In the genomic region with DNA sequence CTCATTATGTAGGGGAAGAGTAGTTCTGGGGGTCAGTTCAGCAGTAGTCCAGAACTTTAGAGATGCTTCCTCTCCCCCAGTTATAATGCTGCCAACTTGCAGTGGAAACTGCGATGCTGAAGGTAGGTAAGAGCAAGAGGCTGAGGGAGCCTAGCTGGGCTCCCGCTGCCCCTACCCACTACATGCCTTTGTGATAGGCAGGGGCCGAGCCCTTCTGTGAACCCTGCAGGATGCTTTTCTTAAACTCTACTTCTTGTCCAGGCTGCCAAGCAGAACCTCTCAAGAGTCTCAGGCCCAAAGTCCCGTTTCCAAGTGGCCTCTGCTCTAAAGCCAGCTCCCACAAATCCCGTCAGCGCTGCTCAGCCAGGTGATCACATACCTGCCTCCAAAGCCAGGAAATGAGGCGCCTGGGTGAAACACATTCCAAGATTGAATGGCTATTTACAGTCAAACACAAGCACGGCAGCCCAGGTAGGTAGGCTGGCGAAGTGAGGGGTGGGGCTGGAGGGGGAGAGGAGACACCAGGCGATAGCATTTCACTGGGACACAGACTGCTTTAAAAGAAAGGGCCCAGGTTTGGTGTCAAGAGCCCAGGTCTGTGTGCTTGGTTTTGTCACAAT, we compare ENCODE assay signal across 1 cellular context.
TF ChIP-seq lines count a peak whose summit lies in the region.

No MANE protein-coding gene starts in this region.

TF ChIP-seq in K562, 482 proteins besides CTCF, POLR2A, EP300 and RAD21 (continued from another document):
- no peak for TF ChIP-seq ZNF263 (CRISPR knock-in tag; IDR thresholded peaks at IDR 0.05; ENCODE audit: borderline replicate concordance)
- TF ChIP-seq, protein P1, sequence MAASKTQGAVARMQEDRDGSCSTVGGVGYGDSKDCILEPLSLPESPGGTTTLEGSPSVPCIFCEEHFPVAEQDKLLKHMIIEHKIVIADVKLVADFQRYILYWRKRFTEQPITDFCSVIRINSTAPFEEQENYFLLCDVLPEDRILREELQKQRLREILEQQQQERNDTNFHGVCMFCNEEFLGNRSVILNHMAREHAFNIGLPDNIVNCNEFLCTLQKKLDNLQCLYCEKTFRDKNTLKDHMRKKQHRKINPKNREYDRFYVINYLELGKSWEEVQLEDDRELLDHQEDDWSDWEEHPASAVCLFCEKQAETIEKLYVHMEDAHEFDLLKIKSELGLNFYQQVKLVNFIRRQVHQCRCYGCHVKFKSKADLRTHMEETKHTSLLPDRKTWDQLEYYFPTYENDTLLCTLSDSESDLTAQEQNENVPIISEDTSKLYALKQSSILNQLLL (CRISPR knock-in tag; IDR thresholded peaks at IDR 0.05; ENCODE audit: borderline replicate concordance), result no peak
- no peak for TF ChIP-seq ZNF134 (CRISPR knock-in tag; conservative IDR thresholded peaks at IDR 0.05)
- no peak for TF ChIP-seq BACH1 (tag; IDR thresholded peaks at IDR 0.05)
- TF ChIP-seq SRSF7 (optimal IDR thresholded peaks at IDR 0.05; ENCODE audit: low read depth, low read length), result no peak
